ENCODE assay signal across 11 cellular contexts in the genomic region with DNA sequence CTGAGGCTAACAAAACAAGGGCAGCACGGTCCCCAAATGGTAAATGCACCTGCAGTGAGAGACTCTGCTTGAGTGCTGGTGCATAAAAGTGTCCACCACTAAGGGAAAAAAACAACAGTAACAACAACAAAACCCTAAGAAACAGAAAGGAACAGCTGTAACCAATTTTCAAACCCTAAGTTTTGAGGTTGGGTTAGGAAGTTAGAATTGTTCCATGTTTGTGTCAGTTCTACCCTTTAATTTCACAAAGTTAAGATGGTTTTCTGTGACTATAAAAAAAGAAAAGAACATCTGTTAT.
DNase-seq lines count a peak whose midpoint lies in the region; ATAC-seq and TF ChIP-seq lines count a peak whose summit lies in the region.
"Had no signal": no experiment of that assay in that cellular context is flagged by ENCODE, and none has a peak within 500 bp of the region (broad histone marks: within the 10 kb centered on the region; RNA-seq: fewer than 3 reads in every experiment).

No MANE protein-coding gene starts in this region.

- H3K27me3 Mint-ChIP-seq in chondrocyte (ENCODE audit: low read depth) (no peaks in the 10 kb centered on the region), type B pancreatic cell (peaks cover 4% of the 10 kb centered on the region)

- TF ChIP-seq CTCF in chondrocyte (IDR thresholded peaks at IDR 0.05) (no peak), type B pancreatic cell (conservative IDR thresholded peaks at IDR 0.05) (no peak)

- H2AFZ ChIP-seq in ACC112 (ENCODE audit: low read length, unreplicated experiment), result peak overlapping the region; percentile 36

- H3K9me3 ChIP-seq in aorta (ENCODE audit: control insufficient read depth, low read length), result no peaks in the 10 kb centered on the region

- WGBS in aorta, 2 donors, result 57 to 71% methylated on average over 1 of the region's 1 CpG

- H3K4me1 Mint-ChIP-seq in chondrocyte (ENCODE audit: low read depth), result peaks cover 28% of the 10 kb centered on the region
- peaks cover 4% of the 10 kb centered on the region for H3K4me1 Mint-ChIP-seq in type B pancreatic cell (ENCODE audit: unreplicated experiment)

- no peaks in the 10 kb centered on the region for H3K9me3 Mint-ChIP-seq in chondrocyte (ENCODE audit: low read depth)
- peaks cover 4% of the 10 kb centered on the region for H3K9me3 Mint-ChIP-seq in type B pancreatic cell

- peak; percentile 97 for DNase-seq in NAMALWA (ENCODE audit: low spot score)
- DNase-seq in chondrocyte (ENCODE audit: low spot score), result no peak
- no peak for DNase-seq in type B pancreatic cell (ENCODE audit: extremely low spot score, unreplicated experiment)
- DNase-seq in epidermal melanocyte (ENCODE audit: insufficient read length, low spot score), result no peak
- no peak for DNase-seq in aorta
- DNase-seq: activated naive CD4-positive, alpha-beta T cell treated with anti-CD3 and anti-CD28 coated beads, Interleukin-2, amount 50 U/mL, for 16 hours; OCI-M1 had no signal

- H3K4me3 Mint-ChIP-seq in chondrocyte (ENCODE audit: unreplicated experiment) (no peak overlapping the region), type B pancreatic cell (no peak overlapping the region)

- H3K4me3 ChIP-seq in ACC112 (ENCODE audit: low read depth, low read length) (no peak overlapping the region), aorta (ENCODE audit: low read length in 2 of 2) (no peak overlapping the region)

- no peaks in the 10 kb centered on the region for H3K36me3 ChIP-seq in ACC112 (ENCODE audit: insufficient read depth, low read length)
- H3K36me3 ChIP-seq in aorta (ENCODE audit: control insufficient read depth in 1 of 2, insufficient read depth in 2 of 2, low read length in 1 of 2), result no peaks in the 10 kb centered on the region

- no peak overlapping the region for H3K27ac Mint-ChIP-seq in chondrocyte (ENCODE audit: unreplicated experiment)
- no peak overlapping the region for H3K27ac Mint-ChIP-seq in type B pancreatic cell

- H3K27me3 ChIP-seq in ACC112 (ENCODE audit: insufficient read depth, low read length) (no peaks in the 10 kb centered on the region), aorta (ENCODE audit: control insufficient read depth in 1 of 2, insufficient read depth in 2 of 2, low read length in 1 of 2) (no peaks in the 10 kb centered on the region)

- ATAC-seq in GM19438 (IDR thresholded peaks at IDR 0.05; ENCODE audit: low read depth, unreplicated experiment), result peak; percentile 76
- ATAC-seq in HG02973 (IDR thresholded peaks at IDR 0.05; ENCODE audit: unreplicated experiment), result peak; percentile 75
- ATAC-seq in aorta (ENCODE audit: low FRiP score), result no peak

- H3K4me1 ChIP-seq in ACC112 (ENCODE audit: control insufficient read depth, insufficient read depth, low read length, unreplicated experiment) (peaks cover 6% of the 10 kb centered on the region), aorta (ENCODE audit: control insufficient read depth in 1 of 2, insufficient read depth in 2 of 2, low read length in 2 of 2) (peaks cover 0 to 5% of the 10 kb centered on the region in 2 donors)

- intact Hi-C loops in aorta (cut with DNase I), result loop anchor here in 1 of 2 donors (5.0 kb wide), 1 partner anchor 303 kb away; no protein-coding TSS in a partner anchor

- no peaks in the 10 kb centered on the region for H3K79me2 ChIP-seq in ACC112 (ENCODE audit: control insufficient read depth, insufficient read depth, low read length, unreplicated experiment)

- peaks cover 1% of the 10 kb centered on the region for H3K36me3 Mint-ChIP-seq in chondrocyte (ENCODE audit: low read depth)
- H3K36me3 Mint-ChIP-seq in type B pancreatic cell, result no peaks in the 10 kb centered on the region

- no peak overlapping the region for H3K27ac ChIP-seq in ACC112 (ENCODE audit: low read depth, low read length)
- H3K27ac ChIP-seq in aorta (ENCODE audit: low read depth in 1 of 2, low read length in 2 of 2), result no peak overlapping the region
- H3K27ac ChIP-seq: VCaP had no signal
